In genomic region chr17:81457917-81458555, GRCh38 we compare ENCODE assay signal across 16 cellular contexts. TPM values are rescaled to one million over a fixed set of nuclear protein-coding genes. Genes with fewer than 3 reads are reported as not detected.
DNase-seq lines count a peak whose midpoint lies in the region; ATAC-seq and TF ChIP-seq lines count a peak whose summit lies in the region.
"Had no signal": no experiment of that assay in that cellular context is flagged by ENCODE, and none has a peak within 500 bp of the region (broad histone marks: within the 10 kb centered on the region; RNA-seq: fewer than 3 reads in every experiment).

No MANE protein-coding gene starts in this region.

- peaks cover 50 to 83% (median 75%) of the 10 kb centered on the region in 10 experiments for H3K4me1 ChIP-seq in BLaER1 treated with 17β-estradiol and CSF1 and Interleukin-3, amounts not matched to agents 10 nM and 100 nM
- H3K4me1 ChIP-seq in Panc1 (ENCODE audit: control insufficient read depth, insufficient read depth, low read length), result peaks cover 4% of the 10 kb centered on the region

- POLR2A ChIA-PET in Panc1 (lab: Charles Lee), result no interaction called here

- peaks cover 0 to 56% (median 29%) of the 10 kb centered on the region in 11 experiments; a peak in 16 of 22 replicates for H3K36me3 ChIP-seq in BLaER1 treated with 17β-estradiol and CSF1 and Interleukin-3, amounts not matched to agents 10 nM and 100 nM
- no peaks in the 10 kb centered on the region for H3K36me3 ChIP-seq in Panc1 (ENCODE audit: control insufficient read depth, insufficient read depth, low read length)

- H3K4me3 ChIP-seq in BLaER1 treated with 17β-estradiol and CSF1 and Interleukin-3, amounts not matched to agents 10 nM and 100 nM, result no peak overlapping the region
- no peak overlapping the region for H3K4me3 ChIP-seq in HL-60 (replicated peaks; ENCODE audit: insufficient read depth, low read length)
- H3K4me3 ChIP-seq in Panc1 (ENCODE audit: low read depth in 2 of 2, low read length in 2 of 2), result no peak overlapping the region
- H3K4me3 ChIP-seq: GM12878 had no signal

- peaks cover 0 to 33% (median 0%) of the 10 kb centered on the region in 11 experiments; a peak in 6 of 22 replicates for H3K27me3 ChIP-seq in BLaER1 treated with 17β-estradiol and CSF1 and Interleukin-3, amounts not matched to agents 10 nM and 100 nM
- no peaks in the 10 kb centered on the region for H3K27me3 ChIP-seq in HL-60 (ENCODE audit: insufficient read depth, poor library complexity, severe bottlenecking)
- H3K27me3 ChIP-seq in Panc1 (ENCODE audit: control insufficient read depth, insufficient read depth, low read length), result no peaks in the 10 kb centered on the region

- intact Hi-C loops in Panc1 (cut with micrococcal nuclease; ENCODE audit: unreplicated experiment), result no loop called here

- no peaks in the 10 kb centered on the region for H3K9me3 ChIP-seq in BLaER1 treated with 17β-estradiol and CSF1 and Interleukin-3, amounts not matched to agents 10 nM and 100 nM (replicated peaks in 1 of 11)
- H3K9me3 ChIP-seq in Panc1 (ENCODE audit: control insufficient read depth, insufficient read depth, low read depth, low read length), result no peaks in the 10 kb centered on the region
- H3K9me3 ChIP-seq: Caco-2 had no signal

- peak; percentile 22; the same call in 1 of the 2 replicates for ATAC-seq in Panc1
- ATAC-seq in HG03342 (IDR thresholded peaks at IDR 0.05; ENCODE audit: unreplicated experiment), result no peak
- ATAC-seq: GM12878 had no signal

- H3K27ac ChIP-seq in BLaER1 treated with 17β-estradiol and CSF1 and Interleukin-3, amounts not matched to agents 10 nM and 100 nM, result peak overlapping the region in 3 of 11 experiments; percentile 18 to 45 (median 38); a peak in 4 of 22 replicates
- H3K27ac ChIP-seq in HL-60 (replicated peaks), result peak overlapping the region; percentile 94
- H3K27ac ChIP-seq in Panc1 (ENCODE audit: low read length), result no peak overlapping the region

- peaks cover 0 to 55% (median 0%) of the 10 kb centered on the region in 11 experiments; a peak in 6 of 22 replicates for H4K20me1 ChIP-seq in BLaER1 treated with 17β-estradiol and CSF1 and Interleukin-3, amounts not matched to agents 10 nM and 100 nM

- peak; percentile 34 for DNase-seq in NCI-H82 (lab: John Stamatoyannopoulos, UW)
- DNase-seq in NCI-H82 treated with DMSO at 0.1 percent for 48 hours (lab: John Stamatoyannopoulos, UW; ENCODE audit: unreplicated experiment), result no peak
- DNase-seq in HL-60 (ENCODE audit: low read depth in 1 of 2, low spot score in 1 of 2), result peak in 1 of 2 experiments; percentile 52
- no peak for DNase-seq in Panc1 (ENCODE audit: low read depth, low spot score)
- no peak for DNase-seq in GM20000 (ENCODE audit: low spot score)
- DNase-seq in DMS114 treated with DMSO at 0.1 percent for 48 hours (lab: John Stamatoyannopoulos, UW; ENCODE audit: unreplicated experiment), result no peak
- DNase-seq: Caco-2, GDM1, GOT3, NCI-H2029, NCI-H226, NCI-H526 treated with DMSO at 0.1 percent for 48 hours, RPMI8226 had no signal

- peak overlapping the region in 1 of 11 experiments; percentile 31; a peak in 1 of 22 replicates for H3K9ac ChIP-seq in BLaER1 treated with 17β-estradiol and CSF1 and Interleukin-3, amounts not matched to agents 10 nM and 100 nM

- BruUV-seq in Panc1 (replicated peaks; lab: Mats Ljungman, UMichigan), result no TSS peak

- TF ChIP-seq CTCF in HL-60 (IDR thresholded peaks at IDR 0.05; ENCODE audit: insufficient read depth, low read length) (no peak), Panc1 (IDR thresholded peaks at IDR 0.05) (no peak), GM20000 (IDR thresholded peaks at IDR 0.05; ENCODE audit: extremely low read depth, missing control alignments) (no peak)

- CTCF ChIA-PET in Panc1 (lab: Charles Lee), result interaction anchor here (1.0 kb wide), 1 partner anchor 17 kb away, joined by 7 read pairs; no protein-coding TSS in a partner anchor

- in situ Hi-C loops in Panc1 (cut with HindIII; ENCODE audit: low pct_unique_long_range_greater_than_20kb, low sequenced_read_pairs), result no loop called here

- H3K4me2 ChIP-seq in BLaER1 treated with 17β-estradiol and CSF1 and Interleukin-3, amounts not matched to agents 10 nM and 100 nM, result peak overlapping the region in 9 of 11 experiments; percentile 48 to 83 (median 76); a peak in 16 of 22 replicates

RNA-seq across cellular contexts. Expression of gene ACTG1, which starts 54.6 kb away (rescaled TPM):
- 4,502 TPM for total RNA-seq in Panc1 (2021; ENCODE audit: unreplicated experiment)
- 6,760 TPM for polyA plus RNA-seq in Panc1 (2012; ENCODE audit: insufficient read length)
